ENCODE assay signal across 1 cellular context in genomic region chr3:111763968-111764367, GRCh38.
A peak's percentile ranks its signal among the peaks of the same experiment; 100 is the strongest.
TF ChIP-seq lines count a peak whose summit lies in the region.

No MANE protein-coding gene starts in this region.

TF ChIP-seq in IMR-90, 13 proteins besides CTCF, POLR2A, EP300 and RAD21:
- no peak for TF ChIP-seq MAFK (IDR thresholded peaks at IDR 0.05; ENCODE audit: low read depth, low read length)
- no peak for TF ChIP-seq FOS (IDR thresholded peaks at IDR 0.05; ENCODE audit: low read depth, low read length)
- TF ChIP-seq USF2 (IDR thresholded peaks at IDR 0.05; ENCODE audit: low read depth, low read length): peak; percentile 27; the same call in 1 of the 2 replicates
- no peak for TF ChIP-seq RFX5 (IDR thresholded peaks at IDR 0.05; ENCODE audit: low read depth, low read length)
- TF ChIP-seq CEBPB (IDR thresholded peaks at IDR 0.05; ENCODE audit: low read depth, low read length): peak; percentile 33; the same call in 1 of the 2 replicates
- TF ChIP-seq NFE2L2 (IDR thresholded peaks at IDR 0.05; ENCODE audit: low read depth, low read length): no peak
- no peak for TF ChIP-seq ELK1 (IDR thresholded peaks at IDR 0.05; ENCODE audit: borderline replicate concordance, low read depth, low read length)
- TF ChIP-seq SMC3 (IDR thresholded peaks at IDR 0.05; ENCODE audit: low read depth, low read length): no peak
- no peak for TF ChIP-seq CHD1 (IDR thresholded peaks at IDR 0.05; ENCODE audit: low read depth, low read length)
